In genomic region chr6:26294276-26294675, GRCh38 we compare ENCODE assay signal across 14 cellular contexts.
DNase-seq lines count a peak whose midpoint lies in the region; ATAC-seq and TF ChIP-seq lines count a peak whose summit lies in the region.
"Had no signal": no experiment of that assay in that cellular context is flagged by ENCODE, and none has a peak within 500 bp of the region (broad histone marks: within the 10 kb centered on the region; RNA-seq: fewer than 3 reads in every experiment).

No MANE protein-coding gene starts in this region.

- no peak overlapping the region for H3K23ac ChIP-seq in neuronal stem cell (ENCODE audit: low read depth, low read length, poor library complexity)

- H3K36me3 ChIP-seq in DND-41 (ENCODE audit: insufficient read depth, low read length), result no peaks in the 10 kb centered on the region
- H3K36me3 ChIP-seq in neuronal stem cell (replicated peaks in 1 of 2; ENCODE audit: control insufficient read depth in 2 of 2, insufficient read depth in 2 of 2, low read length in 2 of 2), result no peaks in the 10 kb centered on the region
- H3K36me3 ChIP-seq in skeletal muscle tissue (ENCODE audit: control insufficient read depth in 3 of 3, insufficient read depth in 3 of 3, low read length in 3 of 3), result no peaks in the 10 kb centered on the region
- H3K36me3 ChIP-seq: HAP-1 had no signal

- H3K4me3 ChIP-seq in DND-41 (ENCODE audit: low read depth in 1 of 2, low read length in 2 of 2) (no peak overlapping the region), neuronal stem cell (ENCODE audit: low read length in 2 of 2) (no peak overlapping the region), skeletal muscle tissue (ENCODE audit: low read length in 3 of 3) (peak overlapping the region; percentile 2 to 42 (median 6))
- H3K4me3 ChIP-seq: BLaER1 treated with 17β-estradiol and CSF1 and Interleukin-3, amounts not matched to agents 10 nM and 100 nM; HAP-1 had no signal

- H3K9me3 ChIP-seq in DND-41 (ENCODE audit: insufficient read depth, low read length, severe bottlenecking), result no peaks in the 10 kb centered on the region
- peaks cover 0 to 6% of the 10 kb centered on the region in 2 donors for H3K9me3 ChIP-seq in neuronal stem cell (replicated peaks in 1 of 2; ENCODE audit: control insufficient read depth in 2 of 2, insufficient read depth in 1 of 2, low read depth in 1 of 2, low read length in 2 of 2)
- no peaks in the 10 kb centered on the region for H3K9me3 ChIP-seq in skeletal muscle tissue (ENCODE audit: control insufficient read depth in 3 of 3, low read length in 3 of 3)
- H3K9me3 ChIP-seq: HAP-1 had no signal

- no peak overlapping the region for H3K4me2 ChIP-seq in DND-41 (ENCODE audit: insufficient read depth, low read length)
- no peak overlapping the region for H3K4me2 ChIP-seq in neuronal stem cell (ENCODE audit: insufficient read depth, low read length, poor library complexity, severe bottlenecking)
- H3K4me2 ChIP-seq: BLaER1 treated with 17β-estradiol and CSF1 and Interleukin-3, amounts not matched to agents 10 nM and 100 nM had no signal

- peaks cover 13% of the 10 kb centered on the region for H3K4me1 ChIP-seq in DND-41 (ENCODE audit: insufficient read depth, low read length)
- H3K4me1 ChIP-seq in neuronal stem cell (ENCODE audit: control insufficient read depth in 2 of 2, insufficient read depth in 1 of 2, low read depth in 1 of 2, low read length in 2 of 2), result peaks cover 0 to 3% of the 10 kb centered on the region in 2 donors
- peaks cover 8 to 28% (median 27%) of the 10 kb centered on the region in 3 donors for H3K4me1 ChIP-seq in skeletal muscle tissue (ENCODE audit: control insufficient read depth in 3 of 3, insufficient read depth in 3 of 3, low read length in 3 of 3)
- H3K4me1 ChIP-seq: HAP-1 had no signal

- no peak overlapping the region for H3K9ac ChIP-seq in DND-41 (ENCODE audit: low read depth, low read length)
- H3K9ac ChIP-seq in neuronal stem cell (ENCODE audit: low read depth, low read length, poor library complexity), result no peak overlapping the region
- H3K9ac ChIP-seq in skeletal muscle tissue (ENCODE audit: low read depth in 1 of 3, low read length in 3 of 3), result peak overlapping the region in 1 of 3 donors; percentile 25
- H3K9ac ChIP-seq: BLaER1 treated with 17β-estradiol and CSF1 and Interleukin-3, amounts not matched to agents 10 nM and 100 nM had no signal

- peak; percentile 12 for TF ChIP-seq POLR2A in erythroblast (IDR thresholded peaks at IDR 0.05; ENCODE audit: low read length)

- no peak overlapping the region for H2BK12ac ChIP-seq in neuronal stem cell (ENCODE audit: low read length)

- H3K4ac ChIP-seq in neuronal stem cell (ENCODE audit: low read length), result no peak overlapping the region

- H2BK5ac ChIP-seq in neuronal stem cell (ENCODE audit: low read length), result no peak overlapping the region

- H4K91ac ChIP-seq in neuronal stem cell (ENCODE audit: low read depth, low read length, poor library complexity), result no peak overlapping the region

- no CpG with 5 or more reads among the region's 7 CpGs for WGBS in neuronal stem cell (ENCODE audit: extremely low coverage in 2 of 2, insufficient read length in 2 of 2, insufficient replicate concordance in 1 of 2), 2 donors

- H3K27me3 ChIP-seq in DND-41 (ENCODE audit: insufficient read depth, low read length, poor library complexity) (no peaks in the 10 kb centered on the region), neuronal stem cell (ENCODE audit: control insufficient read depth in 3 of 3, insufficient read depth in 3 of 3, low read depth in 1 of 3, low read length in 3 of 3) (no peaks in the 10 kb centered on the region), skeletal muscle tissue (ENCODE audit: control insufficient read depth in 3 of 3, insufficient read depth in 3 of 3, low read length in 3 of 3) (no peaks in the 10 kb centered on the region)
- H3K27me3 ChIP-seq: BLaER1 treated with 17β-estradiol and CSF1 and Interleukin-3, amounts not matched to agents 10 nM and 100 nM had no signal

- no peak overlapping the region for H4K8ac ChIP-seq in neuronal stem cell (ENCODE audit: low read depth, low read length)

- no peaks in the 10 kb centered on the region for H4K20me1 ChIP-seq in DND-41 (ENCODE audit: insufficient read depth, low read length)
- H4K20me1 ChIP-seq: BLaER1 treated with 17β-estradiol and CSF1 and Interleukin-3, amounts not matched to agents 10 nM and 100 nM had no signal

- no peaks in the 10 kb centered on the region for H3K79me2 ChIP-seq in DND-41 (ENCODE audit: insufficient read depth, low read length)

- no peak overlapping the region for H3K18ac ChIP-seq in neuronal stem cell (ENCODE audit: low read length)

- H3K27ac ChIP-seq in DND-41 (ENCODE audit: low read length) (0 out of 2 replicates have a peak overlapping the region, but pooled peaks have one; percentile 6), neuronal stem cell (replicated peaks; ENCODE audit: low read length) (no peak overlapping the region), skeletal muscle tissue (ENCODE audit: low read depth, low read length) (no peak overlapping the region)
- H3K27ac ChIP-seq: BLaER1 treated with 17β-estradiol and CSF1 and Interleukin-3, amounts not matched to agents 10 nM and 100 nM had no signal

- DNase-seq in DND-41, result no peak
- DNase-seq in erythroblast (lab: John Stamatoyannopoulos, UW), result no peak
- no peak for DNase-seq in neuronal stem cell (ENCODE audit: low spot score)
- no peak for DNase-seq in cerebellum (ENCODE audit: low spot score)
- DNase-seq: CD8-positive, alpha-beta T cell; COR-L47; DMS 273 treated with DMSO at 0.1 percent for 48 hours; DMS53; GDM1 had no signal

- H2AFZ ChIP-seq in DND-41 (ENCODE audit: low read depth, low read length) (no peak overlapping the region), neuronal stem cell (ENCODE audit: low read length) (peak overlapping the region; percentile 52)

- no peak for TF ChIP-seq CTCF in DND-41 (IDR thresholded peaks at IDR 0.05; ENCODE audit: borderline replicate concordance, extremely low read depth, low read length, poor library complexity, severe bottlenecking)

- H3K14ac ChIP-seq in neuronal stem cell (ENCODE audit: low read length), result no peak overlapping the region

- H3K79me1 ChIP-seq in neuronal stem cell (ENCODE audit: low read depth, low read length), result no peaks in the 10 kb centered on the region

- no peak overlapping the region for H2BK120ac ChIP-seq in neuronal stem cell (ENCODE audit: low read depth, low read length)

- no peak overlapping the region for H2BK15ac ChIP-seq in neuronal stem cell (ENCODE audit: low read length)

- H2AK5ac ChIP-seq in neuronal stem cell (ENCODE audit: low read depth, low read length), result no peak overlapping the region

- no peak for ATAC-seq in DND-41 (ENCODE audit: insufficient read depth, low read depth)
- no peak for ATAC-seq in GM21529 (IDR thresholded peaks at IDR 0.05; ENCODE audit: unreplicated experiment)
- ATAC-seq in HG02973 (IDR thresholded peaks at IDR 0.05; ENCODE audit: unreplicated experiment), result no peak
- ATAC-seq: CD8-positive, alpha-beta T cell had no signal

Comparison
In these comparisons a context has a peak if more than half of its experiments do, and no peak if none do; other contexts are left out.
1. H3K4me3 ChIP-seq: peak in skeletal muscle tissue (3 of 3); none in DND-41 (0 of 2) and neuronal stem cell (0 of 2).